Comparison of ENCODE assay signal across 8 cellular contexts in the genomic region with DNA sequence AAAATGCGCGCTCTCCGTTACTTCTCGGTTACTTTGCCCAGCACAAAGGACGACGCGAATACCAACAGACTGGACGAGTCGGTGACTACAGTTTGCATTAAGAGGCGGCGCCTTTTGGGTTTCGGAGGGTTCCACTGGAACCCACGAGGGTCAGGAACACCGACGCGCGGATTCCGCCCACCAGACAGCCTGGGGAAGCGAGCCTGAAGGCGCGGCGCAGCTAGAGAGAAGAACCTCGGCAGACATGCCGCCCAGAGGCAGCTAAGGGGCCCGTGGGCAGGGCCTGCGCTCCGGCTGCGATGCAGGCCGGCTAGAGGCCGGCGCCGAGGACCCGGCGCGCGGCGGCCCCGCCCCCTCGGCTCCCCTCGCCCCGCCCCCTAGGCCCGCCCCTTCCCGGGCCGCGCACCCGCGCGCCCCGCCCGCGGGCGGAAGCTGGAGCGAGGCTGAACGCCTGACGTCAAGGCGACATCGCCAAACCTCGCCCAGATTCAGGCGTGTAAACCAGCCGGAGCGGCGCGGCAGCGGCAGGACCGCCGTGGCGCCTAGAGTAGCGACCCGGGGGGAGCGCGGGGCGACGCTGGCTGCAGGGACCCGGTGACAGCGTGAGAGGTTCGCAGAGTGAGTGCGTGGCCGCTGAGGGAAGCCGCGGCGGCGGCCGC. TPM values are rescaled to one million over a fixed set of nuclear protein-coding genes. Genes with fewer than 3 reads are reported as not detected.
DNase-seq lines count a peak whose midpoint lies in the region; ATAC-seq, FAIRE-seq and TF ChIP-seq lines count a peak whose summit lies in the region.

A gene (plus strand): TSS at position 465 of the 659 bp plus-strand sequence. CDS start 37,826 bp downstream, outside the sequence.

- TF ChIP-seq CTCF in HepG2 (CRISPR knock-in tag; IDR thresholded peaks at IDR 0.05): no peak

- TF ChIP-seq EP300 in HepG2 (IDR thresholded peaks at IDR 0.05; ENCODE audit: low read depth in 2 of 2, low read length in 2 of 2): no peak
- no peak for TF ChIP-seq EP300 in HepG2 (CRISPR knock-in tag; IDR thresholded peaks at IDR 0.05; ENCODE audit: borderline replicate concordance)

- BruUV-seq in HepG2 (replicated peaks; lab: Mats Ljungman, UMichigan): no TSS peak

- peaks cover 44% of the 10 kb centered on the region for H3K79me2 ChIP-seq in HepG2 (ENCODE audit: insufficient read depth, low read length)

- intact Hi-C loops in HepG2 (cut with micrococcal nuclease; ENCODE audit: unreplicated experiment): loop anchor here (2.0 to 5.0 kb wide), 3 partner anchors 76 to 268 kb away; a partner anchor contains a TSS

- no peaks in the 10 kb centered on the region for H3K9me3 ChIP-seq in HepG2 (ENCODE audit: low read length)

- peak; percentile 77 for ATAC-seq in GM19351 (IDR thresholded peaks at IDR 0.05; ENCODE audit: unreplicated experiment)
- ATAC-seq in HG03520 (IDR thresholded peaks at IDR 0.05; ENCODE audit: unreplicated experiment): peak; percentile 78
- ATAC-seq in HepG2: peak; percentile 96

- peak within 1 kb of the TSS; percentile 83 to 99 (median 86) for H3K4me3 ChIP-seq in HepG2 (replicated peaks in 1 of 3; ENCODE audit: insufficient read depth in 1 of 3, low read depth in 2 of 3, low read length in 3 of 3)

- DNase-seq in C1 segment of cervical spinal cord (lab: John Stamatoyannopoulos, UW) (peak; percentile 50 to 93 (median 84)), NCI-H748 (lab: John Stamatoyannopoulos, UW; ENCODE audit: unreplicated experiment) (peak; percentile 93), dermis blood vessel endothelial cell (peak; percentile 93), HepG2 (ENCODE audit: low spot score) (peak; percentile 79)
- DNase-seq in activated CD4-positive, alpha-beta T cell treated with anti-CD3 and anti-CD28 coated beads, Interleukin-2, amount 50 U/mL, for 4 hours: peak; percentile 80 to 83
- peak; percentile 78 to 85 for DNase-seq in stimulated activated CD4-positive, alpha-beta T cell treated with anti-CD3 and anti-CD28 coated beads, Interleukin-2, amount 100 ng/mL, for 48 hours

- H2AFZ ChIP-seq in HepG2 (ENCODE audit: low read length): peak within 1 kb of the TSS; percentile 86

- 4% methylated on average over 5 of the region's 83 CpGs for WGBS in HepG2 (ENCODE audit: low lambda C conversion rate)

- H3K27ac ChIP-seq in HepG2 (ENCODE audit: extremely low read length, insufficient read depth, low read length): peak within 1 kb of the TSS; percentile 87

- no peak; the same call in none of the 2 replicates for TF ChIP-seq RAD21 in HepG2 (CRISPR knock-in tag; IDR thresholded peaks at IDR 0.05)

- H3K27me3 ChIP-seq in HepG2 (ENCODE audit: control insufficient read depth in 1 of 2, insufficient read depth in 2 of 2, low read length in 2 of 2): no peaks in the 10 kb centered on the region; a peak in 1 of 5 replicates

- in situ Hi-C loops in HepG2 (cut with HindIII; ENCODE audit: extremely low pct_ligation_motif_present, low pct_unique_long_range_greater_than_20kb): no loop called here

- peaks cover 28% of the 10 kb centered on the region for H4K20me1 ChIP-seq in HepG2 (ENCODE audit: insufficient read depth, low read length)

- POLR2A ChIA-PET in HepG2 (lab: Yijun Ruan, JAX): interaction anchor here (0.7 to 2.0 kb wide), 9 partner anchors 12 to 1341 kb away, joined by 3 to 10 read pairs (median 3); a partner anchor contains a TSS

- CTCF ChIA-PET in HepG2 (lab: Yijun Ruan, JAX; ENCODE audit: low intra/inter-chr PET ratio, low total read pairs): no interaction called here

- no peak for FAIRE-seq in HepG2 (lab: Jason Lieb, UNC)

- peak; percentile 92 for TF ChIP-seq POLR2A in HepG2 (IDR thresholded peaks at IDR 0.05; ENCODE audit: insufficient read depth in 1 of 2, low read depth in 2 of 2, low read length in 2 of 2)

- H3K4me2 ChIP-seq in HepG2 (ENCODE audit: low read depth, low read length): peak within 1 kb of the TSS; percentile 93

- H3K4me1 ChIP-seq in HepG2 (ENCODE audit: insufficient read depth, low read length): peaks cover 41% of the 10 kb centered on the region

- H3K9ac ChIP-seq in HepG2 (ENCODE audit: insufficient read depth, low read depth, low read length): peak within 1 kb of the TSS; percentile 88

- H3K36me3 ChIP-seq in HepG2 (replicated peaks in 1 of 2; ENCODE audit: control insufficient read depth in 1 of 2, insufficient read depth in 2 of 2, low read length in 2 of 2): no peaks in the 10 kb centered on the region

TF ChIP-seq in HepG2, 621 proteins besides CTCF, POLR2A, EP300 and RAD21 (continues in another document):
- TF ChIP-seq ZNF607 (CRISPR knock-in tag; IDR thresholded peaks at IDR 0.05; ENCODE audit: borderline replicate concordance): peak; percentile 82; the same call in 1 of the 2 replicates
- no peak for TF ChIP-seq PRMT3 (CRISPR knock-in tag; IDR thresholded peaks at IDR 0.05; ENCODE audit: borderline replicate concordance, low read depth)
- TF ChIP-seq, protein P1, sequence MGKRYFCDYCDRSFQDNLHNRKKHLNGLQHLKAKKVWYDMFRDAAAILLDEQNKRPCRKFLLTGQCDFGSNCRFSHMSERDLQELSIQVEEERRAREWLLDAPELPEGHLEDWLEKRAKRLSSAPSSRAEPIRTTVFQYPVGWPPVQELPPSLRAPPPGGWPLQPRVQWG (CRISPR knock-in tag; IDR thresholded peaks at IDR 0.05; ENCODE audit: borderline replicate concordance, low read depth): no peak
- TF ChIP-seq ZNF33B (CRISPR knock-in tag; IDR thresholded peaks at IDR 0.05): 0 out of 2 replicates have a peak, but pooled peaks have one; percentile 42
- TF ChIP-seq ZNF263 (CRISPR knock-in tag; IDR thresholded peaks at IDR 0.05): peak; percentile 43; the same call in 1 of the 2 replicates
- TF ChIP-seq, protein P2, sequence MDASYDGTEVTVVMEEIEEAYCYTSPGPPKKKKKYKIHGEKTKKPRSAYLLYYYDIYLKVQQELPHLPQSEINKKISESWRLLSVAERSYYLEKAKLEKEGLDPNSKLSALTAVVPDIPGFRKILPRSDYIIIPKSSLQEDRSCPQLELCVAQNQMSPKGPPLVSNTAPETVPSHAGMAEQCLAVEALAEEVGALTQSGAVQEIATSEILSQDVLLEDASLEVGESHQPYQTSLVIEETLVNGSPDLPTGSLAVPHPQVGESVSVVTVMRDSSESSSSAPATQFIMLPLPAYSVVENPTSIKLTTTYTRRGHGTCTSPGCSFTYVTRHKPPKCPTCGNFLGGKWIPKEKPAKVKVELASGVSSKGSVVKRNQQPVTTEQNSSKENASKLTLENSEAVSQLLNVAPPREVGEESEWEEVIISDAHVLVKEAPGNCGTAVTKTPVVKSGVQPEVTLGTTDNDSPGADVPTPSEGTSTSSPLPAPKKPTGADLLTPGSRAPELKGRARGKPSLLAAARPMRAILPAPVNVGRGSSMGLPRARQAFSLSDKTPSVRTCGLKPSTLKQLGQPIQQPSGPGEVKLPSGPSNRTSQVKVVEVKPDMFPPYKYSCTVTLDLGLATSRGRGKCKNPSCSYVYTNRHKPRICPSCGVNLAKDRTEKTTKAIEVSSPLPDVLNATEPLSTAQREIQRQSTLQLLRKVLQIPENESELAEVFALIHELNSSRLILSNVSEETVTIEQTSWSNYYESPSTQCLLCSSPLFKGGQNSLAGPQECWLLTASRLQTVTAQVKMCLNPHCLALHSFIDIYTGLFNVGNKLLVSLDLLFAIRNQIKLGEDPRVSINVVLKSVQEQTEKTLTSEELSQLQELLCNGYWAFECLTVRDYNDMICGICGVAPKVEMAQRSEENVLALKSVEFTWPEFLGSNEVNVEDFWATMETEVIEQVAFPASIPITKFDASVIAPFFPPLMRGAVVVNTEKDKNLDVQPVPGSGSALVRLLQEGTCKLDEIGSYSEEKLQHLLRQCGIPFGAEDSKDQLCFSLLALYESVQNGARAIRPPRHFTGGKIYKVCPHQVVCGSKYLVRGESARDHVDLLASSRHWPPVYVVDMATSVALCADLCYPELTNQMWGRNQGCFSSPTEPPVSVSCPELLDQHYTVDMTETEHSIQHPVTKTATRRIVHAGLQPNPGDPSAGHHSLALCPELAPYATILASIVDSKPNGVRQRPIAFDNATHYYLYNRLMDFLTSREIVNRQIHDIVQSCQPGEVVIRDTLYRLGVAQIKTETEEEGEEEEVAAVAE (CRISPR knock-in tag; IDR thresholded peaks at IDR 0.05; ENCODE audit: borderline replicate concordance): no peak
- no peak for TF ChIP-seq RORA (CRISPR knock-in tag; IDR thresholded peaks at IDR 0.05)

RNA-seq across cellular contexts. Expression of the gene that starts here (rescaled TPM):
- total RNA-seq in dermis blood vessel endothelial cell (198 and 301 TPM in 2 replicates), HepG2 (2016; rRNA removed; fragmentation: Illumina TruSeq; extraction: Trizol) (92.7 and 129 TPM in 2 replicates)
- total RNA-seq in HepG2 (2016; cell fraction: cytosol; rRNA removed; fragmentation: Illumina TruSeq; extraction: Trizol; ENCODE audit: low read depth): 42.6 and 48.0 TPM in 2 replicates
- total RNA-seq in HepG2 (2016; cell fraction: insoluble cytoplasmic fraction; rRNA removed; fragmentation: Illumina TruSeq; extraction: Trizol): 87.1 and 128 TPM in 2 replicates
- total RNA-seq in HepG2 (2016; cell fraction: membrane; rRNA removed; fragmentation: Illumina TruSeq; extraction: Trizol): 96.4 and 97.6 TPM in 2 replicates
- total RNA-seq in HepG2 (2016; cell fraction: nucleus; rRNA removed; fragmentation: Illumina TruSeq; extraction: Trizol): 44.6 and 47.4 TPM in 2 replicates
- 56.6 and 71.1 TPM in 2 replicates for polyA plus RNA-seq in HepG2 (2011; rRNA removed)
- 39.2 and 62.2 TPM in 2 replicates for polyA plus RNA-seq in HepG2 (2011; cell fraction: cytosol; rRNA removed)
- polyA plus RNA-seq in HepG2 (2011; cell fraction: nucleus; rRNA removed): 17.4 and 23.5 TPM in 2 replicates
- polyA plus RNA-seq in HepG2 (2012): 73.2 and 76.4 TPM in 2 replicates
- polyA plus RNA-seq in HepG2 (2016; cell fraction: cytosol; fragmentation: Illumina TruSeq; extraction: Trizol; ENCODE audit: low read depth): 45.2 and 58.6 TPM in 2 replicates
- 158 and 166 TPM in 2 replicates for polyA plus RNA-seq in HepG2 (2016; cell fraction: insoluble cytoplasmic fraction; fragmentation: Illumina TruSeq; extraction: Trizol; ENCODE audit: low read depth)
- polyA plus RNA-seq in HepG2 (2016; cell fraction: membrane; fragmentation: Illumina TruSeq; extraction: Trizol; ENCODE audit: low read depth): 84.2 and 93.1 TPM in 2 replicates
- polyA plus RNA-seq in HepG2 (2016; cell fraction: nucleus; fragmentation: Illumina TruSeq; extraction: Trizol; ENCODE audit: insufficient read depth, low read depth): 80.7 and 83.5 TPM in 2 replicates
- 19.4 and 29.7 TPM in 2 replicates for polyA minus RNA-seq in HepG2 (2011; rRNA and poly(A)+ RNA removed; ENCODE audit: low replicate concordance)
- polyA minus RNA-seq in HepG2 (2011; cell fraction: cytosol; rRNA and poly(A)+ RNA removed): 45.2 and 50.6 TPM in 2 replicates
- 43.8 and 54.3 TPM in 2 replicates for polyA minus RNA-seq in HepG2 (2011; cell fraction: nucleus; rRNA and poly(A)+ RNA removed)

Comparison
In these comparisons a context has a peak if more than half of its experiments do, and no peak if none do; other contexts are left out.
1. Peak in every context shown above with its lines: DNase-seq, ATAC-seq, H3K4me3 ChIP-seq and H3K27ac ChIP-seq.